In genomic region chr17:50564916-50565315, GRCh38 we compare ENCODE assay signal across 10 cellular contexts. TPM values are rescaled to one million over a fixed set of nuclear protein-coding genes. Genes with fewer than 3 reads are reported as not detected.
DNase-seq lines count a peak whose midpoint lies in the region; ATAC-seq and TF ChIP-seq lines count a peak whose summit lies in the region.
"Had no signal": no experiment of that assay in that cellular context is flagged by ENCODE, and none has a peak within 500 bp of the region (broad histone marks: within the 10 kb centered on the region; RNA-seq: fewer than 3 reads in every experiment).

No MANE protein-coding gene starts in this region.

- peaks cover 19 to 35% of the 10 kb centered on the region in 2 donors for H3K4me1 ChIP-seq in ascending aorta

- no peak for ATAC-seq in GM19463 (IDR thresholded peaks at IDR 0.05; ENCODE audit: unreplicated experiment)

- H3K27ac Mint-ChIP-seq in type B pancreatic cell, result peak overlapping the region; percentile 48

- peak overlapping the region; percentile 83 for H3K4me3 Mint-ChIP-seq in type B pancreatic cell

- H3K9me3 ChIP-seq in ascending aorta, result no peaks in the 10 kb centered on the region

- no peaks in the 10 kb centered on the region for H3K36me3 Mint-ChIP-seq in type B pancreatic cell
- H3K36me3 Mint-ChIP-seq: CD4-positive, alpha-beta memory T cell had no signal

- H3K27me3 Mint-ChIP-seq in type B pancreatic cell, result peaks cover 61% of the 10 kb centered on the region

- TF ChIP-seq CTCF in ascending aorta (IDR thresholded peaks at IDR 0.05) (no peak), type B pancreatic cell (conservative IDR thresholded peaks at IDR 0.05) (no peak)

- H3K36me3 ChIP-seq in ascending aorta, result no peaks in the 10 kb centered on the region

- H3K27me3 ChIP-seq in ascending aorta, result peaks cover 10% of the 10 kb centered on the region

- peak; percentile 30 for DNase-seq in activated CD4-positive, alpha-beta T cell treated with anti-CD3 and anti-CD28 coated beads for 48 hours
- no peak for DNase-seq in activated CD4-positive, alpha-beta T cell treated with anti-CD3 and anti-CD28 coated beads for 4 hours
- DNase-seq in ascending aorta (ENCODE audit: low spot score in 2 of 2), result peak; percentile 36 to 94
- DNase-seq in iris pigment epithelial cell (ENCODE audit: low read depth), result peak; percentile 45
- DNase-seq in type B pancreatic cell (ENCODE audit: extremely low spot score, unreplicated experiment), result no peak
- no peak for DNase-seq in stimulated activated CD8-positive, alpha-beta memory T cell treated with anti-CD3 and anti-CD28 coated beads, Interleukin-4, amount 100 ng/mL, for 48 hours
- DNase-seq in H4 (ENCODE audit: low spot score), result no peak

- peak overlapping the region; percentile 67 to 69 for H3K27ac ChIP-seq in ascending aorta
- H3K27ac ChIP-seq: VCaP had no signal

- intact Hi-C loops in ascending aorta (cut with DNase I), result loop anchor here (5.0 kb wide), 1 partner anchor 67 kb away; the partner anchor contains the start of gene ABCC3

- no peaks in the 10 kb centered on the region for H3K9me3 Mint-ChIP-seq in type B pancreatic cell
- H3K9me3 Mint-ChIP-seq: CD4-positive, alpha-beta memory T cell had no signal

- H3K4me3 ChIP-seq in ascending aorta, result peak overlapping the region; percentile 24 to 52

- peaks cover 53% of the 10 kb centered on the region for H3K4me1 Mint-ChIP-seq in type B pancreatic cell (ENCODE audit: unreplicated experiment)

RNA-seq across cellular contexts. Expression of gene CACNA1G, which starts 4.4 kb away (rescaled TPM):
- total RNA-seq in ascending aorta (1.2 TPM), type B pancreatic cell (ENCODE audit: low replicate concordance) (1.9 and 27.8 TPM in 2 replicates)
- total RNA-seq in H4 (2014; rRNA removed; shearing (Covaris generic)), result 0.97 and 1.7 TPM in 2 replicates
- total RNA-seq: CD4-positive, alpha-beta memory T cell had no signal

RNA-seq across cellular contexts. Expression of gene SPATA20, which starts 17.9 kb away (rescaled TPM):
- total RNA-seq in ascending aorta, result 463 TPM
- 40.3 and 51.3 TPM in 2 replicates for total RNA-seq in type B pancreatic cell (ENCODE audit: low replicate concordance)
- 88.7 and 104 TPM in 2 replicates for total RNA-seq in H4 (2014; rRNA removed; shearing (Covaris generic))

RNA-seq across cellular contexts. Expression of gene EPN3, which starts 32.4 kb away (rescaled TPM):
- total RNA-seq in ascending aorta (0.85 TPM), type B pancreatic cell (ENCODE audit: low replicate concordance) (41.7 and 72.1 TPM in 2 replicates)
- not detected in 2 replicates for total RNA-seq in H4 (2014; rRNA removed; shearing (Covaris generic))
- total RNA-seq: CD4-positive, alpha-beta memory T cell had no signal

RNA-seq across cellular contexts. Expression of gene MYCBPAP, which starts 56.7 kb away (rescaled TPM):
- total RNA-seq in ascending aorta (7.9 TPM), type B pancreatic cell (ENCODE audit: low replicate concordance) (0.88 and 4.1 TPM in 2 replicates)
- not detected in 2 replicates for total RNA-seq in H4 (2014; rRNA removed; shearing (Covaris generic))

Comparison
In these comparisons a context has a peak if more than half of its experiments do, and no peak if none do; other contexts are left out.
1. DNase-seq: peak in activated CD4-positive, alpha-beta T cell treated with anti-CD3 and anti-CD28 coated beads for 48 hours (single experiment), ascending aorta (2 of 2) and iris pigment epithelial cell (single experiment); none in activated CD4-positive, alpha-beta T cell treated with anti-CD3 and anti-CD28 coated beads for 4 hours (0 of 2), type B pancreatic cell (single experiment), stimulated activated CD8-positive, alpha-beta memory T cell treated with anti-CD3 and anti-CD28 coated beads, Interleukin-4, amount 100 ng/mL, for 48 hours (single experiment) and H4 (single experiment).
2. RNA of gene EPN3, which starts 32.4 kb away (total RNA-seq): 41.7 to 72.1 TPM in type B pancreatic cell; 0.85 TPM in ascending aorta (single experiment) and not detected in H4; every median in the first group is over 10 times any median in the second.